In the genomic region with DNA sequence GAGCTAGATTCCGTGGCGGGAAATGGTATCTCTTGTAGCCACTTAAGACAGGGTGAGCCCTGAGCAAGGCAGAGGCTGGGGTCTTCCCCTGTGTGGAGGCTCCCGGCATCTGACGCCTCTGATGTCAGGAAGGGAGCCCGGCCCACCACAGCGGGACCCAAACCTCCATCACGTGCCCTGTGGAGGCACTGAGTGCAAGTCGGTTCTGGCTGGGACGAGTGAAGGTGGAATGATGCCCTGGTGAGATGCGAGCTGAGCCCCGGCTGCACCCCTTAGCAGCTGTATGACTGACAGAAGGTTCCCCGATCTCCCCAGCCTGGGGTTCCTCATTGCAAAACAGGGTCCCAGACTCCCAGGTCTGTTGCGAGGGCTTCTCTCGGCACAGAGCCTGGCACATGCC, we compare ENCODE assay signal across 23 cellular contexts.
A peak's percentile ranks its signal among the peaks of the same experiment; 100 is the strongest.
DNase-seq lines count a peak whose midpoint lies in the region; ATAC-seq, FAIRE-seq and TF ChIP-seq lines count a peak whose summit lies in the region.
"Had no signal": no experiment of that assay in that cellular context is flagged by ENCODE, and none has a peak within 500 bp of the region (broad histone marks: within the 10 kb centered on the region; RNA-seq: fewer than 3 reads in every experiment).

No MANE protein-coding gene starts in this region.

- no peaks in the 10 kb centered on the region for H3K36me3 Mint-ChIP-seq in astrocyte (ENCODE audit: low read depth, unreplicated experiment)
- H3K36me3 Mint-ChIP-seq in stimulated activated memory B cell treated with anti-CD40 and anti-IgM and Interleukin-4, amounts not matched to agents 10 μg/mL and 1 μg/mL and 100 μg/mL, for 72 hours: no peaks in the 10 kb centered on the region
- H3K36me3 Mint-ChIP-seq: IgD-negative memory B cell had no signal

- H3K18ac ChIP-seq in mesendoderm (ENCODE audit: low read length): no peak overlapping the region

- no peaks in the 10 kb centered on the region for H3K79me2 ChIP-seq in astrocyte (ENCODE audit: insufficient read depth, low read length)
- no peaks in the 10 kb centered on the region for H3K79me2 ChIP-seq in mesendoderm (ENCODE audit: control insufficient read depth, insufficient read depth, low read length)

- H3K79me1 ChIP-seq in mesendoderm (ENCODE audit: low read length): no peaks in the 10 kb centered on the region

- H3K27me3 ChIP-seq in BLaER1 treated with 17β-estradiol and CSF1 and Interleukin-3, amounts not matched to agents 10 nM and 100 nM: peaks cover 0 to 17% (median 0%) of the 10 kb centered on the region in 11 experiments; a peak in 5 of 22 replicates
- H3K27me3 ChIP-seq in astrocyte (ENCODE audit: insufficient read depth, low read length) (peaks cover 13% of the 10 kb centered on the region), mesendoderm (ENCODE audit: insufficient read depth, low read length, poor library complexity) (no peaks in the 10 kb centered on the region)
- H3K27me3 ChIP-seq: BE2C had no signal

- H3K4me3 Mint-ChIP-seq in astrocyte (ENCODE audit: unreplicated experiment): no peak overlapping the region
- H3K4me3 Mint-ChIP-seq in stimulated activated memory B cell treated with anti-CD40 and anti-IgM and Interleukin-4, amounts not matched to agents 10 μg/mL and 1 μg/mL and 100 μg/mL, for 72 hours: no peak overlapping the region
- H3K4me3 Mint-ChIP-seq: CD4-positive, alpha-beta T cell had no signal

- no peaks in the 10 kb centered on the region for H3K36me3 ChIP-seq in BLaER1 treated with 17β-estradiol and CSF1 and Interleukin-3, amounts not matched to agents 10 nM and 100 nM
- H3K36me3 ChIP-seq in astrocyte (ENCODE audit: insufficient read depth, low read length) (no peaks in the 10 kb centered on the region), mesendoderm (ENCODE audit: control insufficient read depth, insufficient read depth, low read length) (no peaks in the 10 kb centered on the region), mucosa of descending colon (ENCODE audit: low read depth) (no peaks in the 10 kb centered on the region)
- H3K36me3 ChIP-seq: BE2C, SJSA1 had no signal

- intact Hi-C loops in mucosa of descending colon (cut with DNase I, micrococcal nuclease): loop anchor here in 1 of 2 donors (5.0 kb wide), 1 partner anchor 241 kb away; no protein-coding TSS in a partner anchor

- H3K27ac Mint-ChIP-seq in astrocyte (ENCODE audit: unreplicated experiment): peak overlapping the region; percentile 80
- H3K27ac Mint-ChIP-seq in stimulated activated memory B cell treated with anti-CD40 and anti-IgM and Interleukin-4, amounts not matched to agents 10 μg/mL and 1 μg/mL and 100 μg/mL, for 72 hours: peak overlapping the region; percentile 13
- H3K27ac Mint-ChIP-seq: CD4-positive, alpha-beta T cell had no signal

- H3K4me1 ChIP-seq in BLaER1 treated with 17β-estradiol and CSF1 and Interleukin-3, amounts not matched to agents 10 nM and 100 nM: peaks cover 11 to 35% (median 30%) of the 10 kb centered on the region in 10 experiments; a peak in 19 of 20 replicates
- H3K4me1 ChIP-seq in astrocyte (ENCODE audit: insufficient read depth, low read length) (peaks cover 18% of the 10 kb centered on the region), mesendoderm (ENCODE audit: control insufficient read depth, low read depth, low read length) (no peaks in the 10 kb centered on the region), mucosa of descending colon (ENCODE audit: low read depth) (peaks cover 3% of the 10 kb centered on the region)
- H3K4me1 ChIP-seq: A549, SJSA1 had no signal

- H3K9me3 Mint-ChIP-seq in astrocyte (ENCODE audit: unreplicated experiment): no peaks in the 10 kb centered on the region
- H3K9me3 Mint-ChIP-seq in stimulated activated memory B cell treated with anti-CD40 and anti-IgM and Interleukin-4, amounts not matched to agents 10 μg/mL and 1 μg/mL and 100 μg/mL, for 72 hours: no peaks in the 10 kb centered on the region
- H3K9me3 Mint-ChIP-seq: CD4-positive, alpha-beta T cell; IgD-negative memory B cell had no signal

- peak overlapping the region in 6 of 11 experiments; percentile 7 to 78 (median 47); a peak in 9 of 22 replicates for H3K27ac ChIP-seq in BLaER1 treated with 17β-estradiol and CSF1 and Interleukin-3, amounts not matched to agents 10 nM and 100 nM
- peak overlapping the region; percentile 47 for H3K27ac ChIP-seq in astrocyte (ENCODE audit: low read depth, low read length)
- H3K27ac ChIP-seq in mesendoderm (ENCODE audit: low read depth, low read length): peak overlapping the region; percentile 16
- H3K27ac ChIP-seq: SJSA1 had no signal

- H3K4me2 ChIP-seq in BLaER1 treated with 17β-estradiol and CSF1 and Interleukin-3, amounts not matched to agents 10 nM and 100 nM: peak overlapping the region in 8 of 11 experiments; percentile 25 to 51 (median 41); a peak in 12 of 22 replicates
- H3K4me2 ChIP-seq in astrocyte (ENCODE audit: low read length) (peak overlapping the region; percentile 39), mesendoderm (ENCODE audit: low read length) (no peak overlapping the region)
- H3K4me2 ChIP-seq: A549 had no signal

- WGBS in mesendoderm (ENCODE audit: extremely low coverage, insufficient coverage, low lambda C conversion rate): no CpG with 5 or more reads among the region's 14 CpGs

- H3K23ac ChIP-seq in mesendoderm (ENCODE audit: low read length): no peak overlapping the region

- no peak overlapping the region for H4K5ac ChIP-seq in mesendoderm (ENCODE audit: low read length)

- TF ChIP-seq CTCF in astrocyte (IDR thresholded peaks at IDR 0.05; ENCODE audit: insufficient read depth, low read depth, low read length) (no peak), mucosa of descending colon (IDR thresholded peaks at IDR 0.05) (no peak)

- no peaks in the 10 kb centered on the region for H3K9me3 ChIP-seq in BLaER1 treated with 17β-estradiol and CSF1 and Interleukin-3, amounts not matched to agents 10 nM and 100 nM (replicated peaks in 1 of 11)
- H3K9me3 ChIP-seq in astrocyte (ENCODE audit: insufficient read depth, low read depth, low read length) (no peaks in the 10 kb centered on the region), mucosa of descending colon (no peaks in the 10 kb centered on the region)
- H3K9me3 ChIP-seq: A549, BE2C, SJSA1 had no signal

- no peak overlapping the region for H3K56ac ChIP-seq in mesendoderm (ENCODE audit: low read length)

- no peak overlapping the region for H2AK5ac ChIP-seq in mesendoderm (ENCODE audit: low read length)

- H2BK5ac ChIP-seq in mesendoderm (ENCODE audit: low read length): no peak overlapping the region

- DNase-seq in astrocyte (ENCODE audit: low read depth): no peak
- DNase-seq in mesendoderm: no peak
- no peak for DNase-seq in germinal center (ENCODE audit: low spot score)
- DNase-seq in mucosa of descending colon: no peak
- DNase-seq: CD4-positive, alpha-beta T cell; COR-L47; DMS79; Karpas-422; NCI-H1417; NCI-H1694 treated with DMSO at 0.1 percent for 48 hours; NCI-H2081 treated with DMSO at 0.1 percent for 48 hours; NCI-H446; NCI-H526; OCI-M1 had no signal

- no peak overlapping the region for H3K4me3 ChIP-seq in BLaER1 treated with 17β-estradiol and CSF1 and Interleukin-3, amounts not matched to agents 10 nM and 100 nM
- no peak overlapping the region for H3K4me3 ChIP-seq in astrocyte (ENCODE audit: insufficient read depth, low read depth, low read length)
- H3K4me3 ChIP-seq in mesendoderm (ENCODE audit: low read length): no peak overlapping the region
- H3K4me3 ChIP-seq in mucosa of descending colon: no peak overlapping the region
- H3K4me3 ChIP-seq: A549, SJSA1 had no signal

- H2BK15ac ChIP-seq in mesendoderm (replicated peaks; ENCODE audit: low read depth): no peak overlapping the region

- no peak overlapping the region for H4K8ac ChIP-seq in mesendoderm (ENCODE audit: low read depth, low read length)

- ATAC-seq in stimulated activated memory B cell treated with anti-CD40 and anti-IgM and Interleukin-4, amounts not matched to agents 10 μg/mL and 1 μg/mL and 100 μg/mL, for 72 hours: no peak
- no peak for ATAC-seq in HG02973 (IDR thresholded peaks at IDR 0.05; ENCODE audit: unreplicated experiment)
- no peak for ATAC-seq in mucosa of descending colon
- ATAC-seq: A549 had no signal

- peak overlapping the region in 4 of 11 experiments; percentile 10 to 53 (median 40); a peak in 6 of 22 replicates for H3K9ac ChIP-seq in BLaER1 treated with 17β-estradiol and CSF1 and Interleukin-3, amounts not matched to agents 10 nM and 100 nM
- peak overlapping the region; percentile 53 for H3K9ac ChIP-seq in astrocyte (ENCODE audit: low read length)
- no peak overlapping the region for H3K9ac ChIP-seq in mesendoderm (ENCODE audit: low read length)

- H2AFZ ChIP-seq in astrocyte (ENCODE audit: low read depth, low read length): no peak overlapping the region

- H3K4ac ChIP-seq in mesendoderm (ENCODE audit: low read depth, low read length): no peak overlapping the region

- H2BK120ac ChIP-seq in mesendoderm (ENCODE audit: low read depth, low read length): no peak overlapping the region

- no peaks in the 10 kb centered on the region for H4K20me1 ChIP-seq in BLaER1 treated with 17β-estradiol and CSF1 and Interleukin-3, amounts not matched to agents 10 nM and 100 nM
- no peaks in the 10 kb centered on the region for H4K20me1 ChIP-seq in astrocyte (ENCODE audit: insufficient read depth, low read length)

- peaks cover 19% of the 10 kb centered on the region for H3K4me1 Mint-ChIP-seq in astrocyte (ENCODE audit: low read depth, unreplicated experiment)
- H3K4me1 Mint-ChIP-seq in stimulated activated memory B cell treated with anti-CD40 and anti-IgM and Interleukin-4, amounts not matched to agents 10 μg/mL and 1 μg/mL and 100 μg/mL, for 72 hours: peaks cover 17% of the 10 kb centered on the region

- FAIRE-seq in astrocyte (lab: Jason Lieb, UNC): no peak
- FAIRE-seq: A549, H54, RCC 7860 had no signal

- peaks cover 49% of the 10 kb centered on the region for H3K27me3 Mint-ChIP-seq in astrocyte (ENCODE audit: low read depth, unreplicated experiment)
- peaks cover 48% of the 10 kb centered on the region for H3K27me3 Mint-ChIP-seq in stimulated activated memory B cell treated with anti-CD40 and anti-IgM and Interleukin-4, amounts not matched to agents 10 μg/mL and 1 μg/mL and 100 μg/mL, for 72 hours
- H3K27me3 Mint-ChIP-seq: CD4-positive, alpha-beta T cell had no signal
